In genomic region chr5:76302661-76303060, GRCh38 we compare ENCODE assay signal across 5 cellular contexts.
DNase-seq lines count a peak whose midpoint lies in the region; ATAC-seq, FAIRE-seq and TF ChIP-seq lines count a peak whose summit lies in the region.
"Not testable (repeated sequence)": the region's sequence is repeated elsewhere in the genome, so short reads cannot be mapped to it uniquely, and the experiment has no call there.

No MANE protein-coding gene starts in this region.

- TF ChIP-seq POLR2A in HepG2 (IDR thresholded peaks at IDR 0.05; ENCODE audit: insufficient read depth in 1 of 2, low read depth in 2 of 2, low read length in 2 of 2) = not testable (repeated sequence)

- not testable (repeated sequence) for ATAC-seq in T-helper 17 cell
- ATAC-seq in HepG2 (peak; percentile 57), mucosa of descending colon (peak; percentile 82)

- H3K36me3 Mint-ChIP-seq in T-helper 17 cell (ENCODE audit: low read depth) = not testable (repeated sequence)

- H3K9me3 ChIP-seq in T-helper 17 cell (ENCODE audit: control insufficient read depth, low read length, poor library complexity, severe bottlenecking); HepG2 (ENCODE audit: low read length); mucosa of descending colon: not testable (repeated sequence)

- not testable (repeated sequence) for H3K4me3 ChIP-seq in HepG2 (replicated peaks in 1 of 3; ENCODE audit: insufficient read depth in 1 of 3, low read depth in 2 of 3, low read length in 3 of 3); mucosa of descending colon

- not testable (repeated sequence) for H3K79me2 ChIP-seq in HepG2 (ENCODE audit: insufficient read depth, low read length)

- H3K36me3 ChIP-seq in HepG2 (replicated peaks in 1 of 2; ENCODE audit: control insufficient read depth in 1 of 2, insufficient read depth in 2 of 2, low read length in 2 of 2); mucosa of descending colon (ENCODE audit: low read depth): not testable (repeated sequence)

- in situ Hi-C loops in HepG2 (cut with HindIII; ENCODE audit: extremely low pct_ligation_motif_present, low pct_unique_long_range_greater_than_20kb) = not testable (repeated sequence)

- H3K4me1 Mint-ChIP-seq in T-helper 17 cell = peaks cover 17% of the 10 kb centered on the region

- not testable (repeated sequence) for DNase-seq in GM18507 (ENCODE audit: extremely low spot score, insufficient read length, low read depth); T-helper 17 cell; HepG2 (ENCODE audit: low spot score); mucosa of descending colon

- H2AFZ ChIP-seq in HepG2 (ENCODE audit: low read length) = not testable (repeated sequence)

- not testable (repeated sequence) for H3K4me2 ChIP-seq in HepG2 (ENCODE audit: low read depth, low read length)

- not testable (repeated sequence) for H3K27ac ChIP-seq in HepG2 (ENCODE audit: extremely low read length, insufficient read depth, low read length)

- H3K27me3 ChIP-seq in HepG2 (ENCODE audit: control insufficient read depth in 1 of 2, insufficient read depth in 2 of 2, low read length in 2 of 2) = not testable (repeated sequence)

- H3K27ac Mint-ChIP-seq in T-helper 17 cell = peak overlapping the region; percentile 78

- peak; percentile 5 for FAIRE-seq in GM18507 (lab: Jason Lieb, UNC)
- peak; percentile 94 for FAIRE-seq in islet of Langerhans (lab: Jason Lieb, UNC)
- FAIRE-seq in HepG2 (lab: Jason Lieb, UNC) = not testable (repeated sequence)

- H3K27me3 Mint-ChIP-seq in T-helper 17 cell = not testable (repeated sequence)

- not testable (repeated sequence) for H4K20me1 ChIP-seq in HepG2 (ENCODE audit: insufficient read depth, low read length)

- TF ChIP-seq RAD21 in HepG2 (CRISPR knock-in tag; IDR thresholded peaks at IDR 0.05) = not testable (repeated sequence)

- intact Hi-C loops in HepG2 (cut with micrococcal nuclease; ENCODE audit: unreplicated experiment); mucosa of descending colon (cut with DNase I, micrococcal nuclease): not testable (repeated sequence)

- not testable (repeated sequence) for H3K4me3 Mint-ChIP-seq in T-helper 17 cell

- H3K4me1 ChIP-seq in HepG2 (ENCODE audit: insufficient read depth, low read length) (peaks cover 14% of the 10 kb centered on the region), mucosa of descending colon (ENCODE audit: low read depth) (peaks cover 22% of the 10 kb centered on the region)

- H3K9ac ChIP-seq in HepG2 (ENCODE audit: insufficient read depth, low read depth, low read length) = not testable (repeated sequence)

- POLR2A ChIA-PET in HepG2 (lab: Yijun Ruan, JAX) = not testable (repeated sequence)

- CTCF ChIA-PET in HepG2 (lab: Yijun Ruan, JAX; ENCODE audit: low intra/inter-chr PET ratio, low total read pairs) = not testable (repeated sequence)

- not testable (repeated sequence) for TF ChIP-seq EP300 in HepG2 (IDR thresholded peaks at IDR 0.05; ENCODE audit: low read depth in 2 of 2, low read length in 2 of 2); HepG2 (CRISPR knock-in tag; IDR thresholded peaks at IDR 0.05; ENCODE audit: borderline replicate concordance)

- not testable (repeated sequence) for TF ChIP-seq CTCF in HepG2 (CRISPR knock-in tag; IDR thresholded peaks at IDR 0.05); mucosa of descending colon (IDR thresholded peaks at IDR 0.05)

- not testable (repeated sequence) for BruUV-seq in HepG2 (replicated peaks; lab: Mats Ljungman, UMichigan)
